In the genomic region with DNA sequence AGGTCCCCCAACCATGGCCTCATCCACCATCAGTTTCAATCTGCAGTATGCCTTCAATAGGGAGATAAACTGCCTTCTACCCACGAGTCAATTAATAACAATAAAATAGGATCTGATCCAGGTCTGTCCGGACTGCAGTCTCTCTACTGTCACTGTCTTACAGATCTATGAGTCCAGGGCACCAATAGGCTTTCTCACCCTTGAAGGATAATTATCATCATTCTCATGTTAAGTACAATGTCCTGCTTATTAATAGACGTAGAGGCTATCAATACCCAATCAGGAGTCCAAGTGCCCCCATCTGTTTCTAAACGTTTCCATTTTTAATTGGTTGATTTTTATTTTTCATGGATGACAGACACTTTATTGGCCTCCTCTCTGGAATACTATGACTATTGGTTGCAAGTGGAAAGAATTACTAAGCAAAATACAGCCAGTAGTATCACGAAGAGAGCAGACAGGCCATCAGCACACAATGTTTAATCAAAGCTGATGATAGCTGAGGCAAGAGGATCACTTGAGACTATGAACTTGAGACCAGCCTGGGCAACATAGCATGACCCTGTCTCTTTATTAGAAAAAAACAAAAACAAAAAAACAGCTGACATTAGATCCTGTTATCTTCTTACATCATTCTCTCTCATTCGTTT, we compare ENCODE assay signal across 21 cellular contexts.
"Had no signal": no experiment of that assay in that cellular context is flagged by ENCODE, and none has a peak within 500 bp of the region (broad histone marks: within the 10 kb centered on the region; RNA-seq: fewer than 3 reads in every experiment).

No MANE protein-coding gene starts in this region.

- H3K27me3 ChIP-seq: colonic mucosa, esophagus squamous epithelium, gastrocnemius medialis had no signal

- H3K27ac ChIP-seq: colonic mucosa, epithelial cell of prostate, esophagus squamous epithelium, gastrocnemius medialis, lower lobe of right lung had no signal

- DNase-seq: cerebellar nuclear complex; colonic mucosa; cortex of kidney; effector CD8-positive, alpha-beta T cell; effector memory CD8-positive, alpha-beta T cell; endodermal cell; erythroblast; esophagus squamous epithelium; foreskin fibroblast; foreskin melanocyte; gastrocnemius medialis; glutamatergic neuron; head of caudate nucleus; hippocampal formation; left colon; lower lobe of right lung; mesenchymal stem cell; mucosa of descending colon; naive B cell had no signal

- H3K4me3 ChIP-seq: colonic mucosa, esophagus squamous epithelium, gastrocnemius medialis, lower lobe of right lung, mucosa of descending colon had no signal

- H3K36me3 ChIP-seq: colonic mucosa, esophagus squamous epithelium, gastrocnemius medialis, lower lobe of right lung had no signal

- ATAC-seq: effector memory CD8-positive, alpha-beta T cell; gastrocnemius medialis; left colon; left lobe of liver; lower lobe of right lung; mucosa of descending colon had no signal

- H3K9me3 ChIP-seq: colonic mucosa, esophagus squamous epithelium, gastrocnemius medialis, lower lobe of right lung, mucosa of descending colon had no signal

- H3K4me1 ChIP-seq: colonic mucosa, esophagus squamous epithelium, lower lobe of right lung had no signal
